In genomic region chr7:91942312-91942711, GRCh38 we compare ENCODE assay signal across 1 cellular context.
TF ChIP-seq lines count a peak whose summit lies in the region.

No MANE protein-coding gene starts in this region.

TF ChIP-seq in SK-N-SH, 30 proteins besides CTCF, POLR2A, EP300 and RAD21 (continued from another document):
- TF ChIP-seq IRF3 (IDR thresholded peaks at IDR 0.05; ENCODE audit: low read depth, low read length) (no peak), RFX5 (IDR thresholded peaks at IDR 0.05; ENCODE audit: low read length) (no peak), USF2 (IDR thresholded peaks at IDR 0.05; ENCODE audit: borderline replicate concordance, low read depth, low read length) (no peak), ELF1 (IDR thresholded peaks at IDR 0.05) (no peak), NFIC (IDR thresholded peaks at IDR 0.05; ENCODE audit: borderline replicate concordance) (no peak), MEF2A (IDR thresholded peaks at IDR 0.05; ENCODE audit: borderline replicate concordance, low read depth) (no peak), FOXJ3 (CRISPR knock-in tag; IDR thresholded peaks at IDR 0.05) (no peak)
